In the genomic region with DNA sequence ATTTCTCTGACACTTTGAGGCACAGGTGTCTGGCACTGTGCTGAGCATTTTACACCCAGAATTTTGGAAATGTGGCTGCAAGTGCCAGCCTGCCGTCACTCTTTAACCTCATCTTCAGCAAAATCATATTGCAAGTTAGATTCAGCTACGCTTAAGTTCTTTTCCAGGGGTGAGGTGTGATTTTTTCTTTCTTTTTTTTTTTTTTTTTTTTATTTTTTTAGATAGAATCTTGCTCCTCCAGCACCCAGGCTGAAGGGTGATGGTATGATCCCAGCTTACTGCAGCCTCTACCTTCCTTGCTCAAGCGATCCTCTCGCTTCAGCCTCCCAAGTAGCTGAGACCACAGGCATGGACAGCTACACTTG, we compare ENCODE assay signal across 1 cellular context.
TF ChIP-seq lines count a peak whose summit lies in the region.

No MANE protein-coding gene starts in this region.

TF ChIP-seq in GM23338, 12 proteins besides CTCF, POLR2A, EP300 and RAD21:
- TF ChIP-seq EZH2 (IDR thresholded peaks at IDR 0.05; ENCODE audit: low read depth, unreplicated experiment) (no peak), ZNF331 (CRISPR knock-in tag; IDR thresholded peaks at IDR 0.05; ENCODE audit: low read depth) (no peak)
